8 cellular contexts compared by ENCODE assay signal in genomic region chr1:231053493-231054162, GRCh38. TPM values are rescaled to one million over a fixed set of nuclear protein-coding genes. Genes with fewer than 3 reads are reported as not detected.
DNase-seq lines count a peak whose midpoint lies in the region; ATAC-seq and TF ChIP-seq lines count a peak whose summit lies in the region.

No MANE protein-coding gene starts in this region.

- peak overlapping the region; percentile 20 for H3K4me2 ChIP-seq in skeletal muscle satellite cell (ENCODE audit: low read length)
- no peak overlapping the region for H3K4me2 ChIP-seq in H9 (ENCODE audit: insufficient read depth, insufficient read length, low read length)

- H3K27ac Mint-ChIP-seq in activated CD4-positive, alpha-beta T cell treated with anti-CD3 and anti-CD28 coated beads, Interleukin-2, amount 10 ng/mL, durations not matched to agents 24 days and 14 days, result peak overlapping the region; percentile 60
- H3K27ac Mint-ChIP-seq in H9, result no peak overlapping the region

- H3K4me3 ChIP-seq in SK-N-MC (peak overlapping the region; percentile 41; the same call in 1 of the 2 replicates), fibroblast of pulmonary artery (replicated peaks; ENCODE audit: low read depth, low read length) (peak overlapping the region; percentile 9), skeletal muscle satellite cell (ENCODE audit: low read length) (no peak overlapping the region)

- CTCF ChIA-PET in GM10248 (lab: Yijun Ruan, JAX), result interaction anchor here (1.0 to 2.2 kb wide), 4 partner anchors 12 to 38 kb away, joined by 3 to 4 read pairs (median 3); no protein-coding TSS in a partner anchor

- H4K8ac ChIP-seq in H9 (replicated peaks; ENCODE audit: insufficient read length, low read depth, low read length), result no peak overlapping the region

- H3K79me1 ChIP-seq in H9 (ENCODE audit: insufficient read depth, low read depth, low read length, poor library complexity, severe bottlenecking), result no peaks in the 10 kb centered on the region

- no peak overlapping the region for H3K23ac ChIP-seq in H9 (ENCODE audit: insufficient read length, low read depth, low read length)

- H3K4me1 ChIP-seq in skeletal muscle satellite cell (ENCODE audit: control insufficient read depth, insufficient read depth, low read length) (no peaks in the 10 kb centered on the region), H9 (ENCODE audit: insufficient read depth, low read length) (no peaks in the 10 kb centered on the region)

- H2AK5ac ChIP-seq in H9 (ENCODE audit: insufficient read length, low read length), result no peak overlapping the region

- no peak overlapping the region for H2BK12ac ChIP-seq in H9 (ENCODE audit: insufficient read length, low read depth, low read length)

- intact Hi-C loops in activated CD4-positive, alpha-beta T cell treated with anti-CD3 and anti-CD28 coated beads, Interleukin-2, amount 10 ng/mL, durations not matched to agents 24 days and 14 days (cut with micrococcal nuclease), result loop anchor here (10.0 kb wide), 1 partner anchor 299 kb away; no protein-coding TSS in a partner anchor

- H2BK15ac ChIP-seq in H9 (ENCODE audit: low read depth, low read length), result no peak overlapping the region

- TF ChIP-seq CTCF in fibroblast of pulmonary artery (IDR thresholded peaks at IDR 0.05; ENCODE audit: low read length, missing control alignments) (no peak), H9 (conservative IDR thresholded peaks at IDR 0.05) (no peak), GM10248 (IDR thresholded peaks at IDR 0.05; ENCODE audit: control extremely low read depth, extremely low read depth, low read depth, missing control alignments) (no peak)

- no CpG with 5 or more reads among the region's 7 CpGs for WGBS in H9 (ENCODE audit: extremely low coverage, insufficient read length, low lambda C conversion rate)

- H3K4me1 Mint-ChIP-seq in activated CD4-positive, alpha-beta T cell treated with anti-CD3 and anti-CD28 coated beads, Interleukin-2, amount 10 ng/mL, durations not matched to agents 24 days and 14 days, result peaks cover 14% of the 10 kb centered on the region
- no peaks in the 10 kb centered on the region for H3K4me1 Mint-ChIP-seq in H9

- H3T11ph ChIP-seq in H9 (ENCODE audit: low read length), result no peak overlapping the region

- no peaks in the 10 kb centered on the region for H3K36me3 Mint-ChIP-seq in activated CD4-positive, alpha-beta T cell treated with anti-CD3 and anti-CD28 coated beads, Interleukin-2, amount 10 ng/mL, durations not matched to agents 24 days and 14 days (ENCODE audit: low read depth)
- H3K36me3 Mint-ChIP-seq in H9 (ENCODE audit: insufficient read depth in 1 of 3, low read depth in 3 of 3), result no peaks in the 10 kb centered on the region

- H3K4me3 Mint-ChIP-seq in activated CD4-positive, alpha-beta T cell treated with anti-CD3 and anti-CD28 coated beads, Interleukin-2, amount 10 ng/mL, durations not matched to agents 24 days and 14 days, result peak overlapping the region; percentile 54
- H3K4me3 Mint-ChIP-seq in H9, result no peak overlapping the region

- H3K56ac ChIP-seq in H9 (ENCODE audit: insufficient read length, low read depth, low read length), result no peak overlapping the region

- H3K9me3 ChIP-seq in SK-N-MC (ENCODE audit: low read depth, low read length), result no peaks in the 10 kb centered on the region
- H3K9me3 ChIP-seq in skeletal muscle satellite cell (replicated peaks; ENCODE audit: low read length), result no peaks in the 10 kb centered on the region
- H3K9me3 ChIP-seq in H9 (ENCODE audit: control insufficient read depth, low read depth, low read length), result no peaks in the 10 kb centered on the region

- H2AFZ ChIP-seq in H9 (ENCODE audit: low read length), result no peak overlapping the region

- no peak overlapping the region for H3K14ac ChIP-seq in H9 (ENCODE audit: insufficient read depth, low read length)

- H3K27me3 ChIP-seq in skeletal muscle satellite cell (ENCODE audit: control insufficient read depth, insufficient read depth, low read length) (peaks cover 17% of the 10 kb centered on the region), H9 (ENCODE audit: insufficient read depth, low read length) (no peaks in the 10 kb centered on the region; the same call in 1 of the 2 replicates)

- DNase-seq in activated CD4-positive, alpha-beta T cell treated with anti-CD3 and anti-CD28 coated beads, Interleukin-2, amount 10 ng/mL, durations not matched to agents 24 days and 14 days, result peak; percentile 67
- no peak for DNase-seq in activated CD4-positive, alpha-beta T cell treated with anti-CD3 and anti-CD28 coated beads for 1 hour
- DNase-seq in SK-N-MC (ENCODE audit: low read depth, low spot score), result no peak
- DNase-seq in fibroblast of pulmonary artery (ENCODE audit: low read depth), result peak; percentile 80
- DNase-seq in H9, result no peak
- no peak for DNase-seq in GM10248 (ENCODE audit: extremely low spot score)

- no peak overlapping the region for H4K5ac ChIP-seq in H9 (ENCODE audit: insufficient read length, low read depth, low read length)

- no peak overlapping the region for H2BK20ac ChIP-seq in H9 (ENCODE audit: low read depth, low read length, poor library complexity, severe bottlenecking)

- peaks cover 14% of the 10 kb centered on the region for H3K27me3 Mint-ChIP-seq in activated CD4-positive, alpha-beta T cell treated with anti-CD3 and anti-CD28 coated beads, Interleukin-2, amount 10 ng/mL, durations not matched to agents 24 days and 14 days
- peaks cover 88% of the 10 kb centered on the region for H3K27me3 Mint-ChIP-seq in H9 (ENCODE audit: low read depth)

- peak; percentile 57 for ATAC-seq in HG02884 (IDR thresholded peaks at IDR 0.05; ENCODE audit: unreplicated experiment)

- H3K23me2 ChIP-seq in H9 (ENCODE audit: insufficient read length, low read depth, low read length, poor library complexity, severe bottlenecking), result no peaks in the 10 kb centered on the region

- H3K36me3 ChIP-seq in SK-N-MC (ENCODE audit: insufficient read depth, low read length) (no peaks in the 10 kb centered on the region), skeletal muscle satellite cell (ENCODE audit: insufficient read depth, low read length) (no peaks in the 10 kb centered on the region)

- H3K27ac ChIP-seq in SK-N-MC, result 0 out of 2 replicates have a peak overlapping the region, but pooled peaks have one; percentile 32
- no peak overlapping the region for H3K27ac ChIP-seq in H9 (ENCODE audit: insufficient read length, low read depth, low read length)

- H4K91ac ChIP-seq in H9 (ENCODE audit: insufficient read length, low read depth, low read length), result no peak overlapping the region

- H2BK5ac ChIP-seq in H9 (ENCODE audit: insufficient read length, low read length), result no peak overlapping the region

- no peak overlapping the region for H3K9ac ChIP-seq in SK-N-MC (ENCODE audit: insufficient read length)
- H3K9ac ChIP-seq in skeletal muscle satellite cell (ENCODE audit: low read depth, low read length), result no peak overlapping the region
- H3K9ac ChIP-seq in H9 (ENCODE audit: extremely low read depth, insufficient read length, low read length), result no peak overlapping the region

- H3K9me3 Mint-ChIP-seq in activated CD4-positive, alpha-beta T cell treated with anti-CD3 and anti-CD28 coated beads, Interleukin-2, amount 10 ng/mL, durations not matched to agents 24 days and 14 days, result no peaks in the 10 kb centered on the region
- H3K9me3 Mint-ChIP-seq in H9, result no peaks in the 10 kb centered on the region

- POLR2A ChIA-PET in GM10248 (lab: Yijun Ruan, JAX), result no interaction called here

- H4K20me1 ChIP-seq in H9 (ENCODE audit: control insufficient read depth, insufficient read depth, insufficient read length), result no peaks in the 10 kb centered on the region

- H3K79me2 ChIP-seq in H9 (ENCODE audit: insufficient read depth, low read length), result no peaks in the 10 kb centered on the region

- no peak overlapping the region for H2BK120ac ChIP-seq in H9 (ENCODE audit: low read depth, low read length, poor library complexity, severe bottlenecking)

- no peak overlapping the region for H3K18ac ChIP-seq in H9 (ENCODE audit: insufficient read length, low read depth, low read length)

- H3K4ac ChIP-seq in H9 (ENCODE audit: low read depth, low read length), result no peak overlapping the region

RNA-seq across cellular contexts. Expression of gene FAM89A, which starts 13.6 kb away (rescaled TPM):
- 20.2 and 20.3 TPM in 2 replicates for total RNA-seq in activated CD4-positive, alpha-beta T cell treated with anti-CD3 and anti-CD28 coated beads, Interleukin-2, amount 10 ng/mL, durations not matched to agents 24 days and 14 days
- 4.1 and 7.6 TPM in 2 replicates for total RNA-seq in skeletal muscle satellite cell (2012; rRNA removed)
- total RNA-seq in H9 (2021), result 1.4 and 1.5 TPM in 2 replicates

Comparison
In these comparisons a context has a peak if more than half of its experiments do, and no peak if none do; other contexts are left out.
1. DNase-seq: peak in activated CD4-positive, alpha-beta T cell treated with anti-CD3 and anti-CD28 coated beads, Interleukin-2, amount 10 ng/mL, durations not matched to agents 24 days and 14 days (single experiment) and fibroblast of pulmonary artery (single experiment); none in activated CD4-positive, alpha-beta T cell treated with anti-CD3 and anti-CD28 coated beads for 1 hour (single experiment), SK-N-MC (single experiment), H9 (single experiment) and GM10248 (single experiment).